ENCODE assay signal across 33 cellular contexts in genomic region chr17:34656801-34657200, GRCh38.
"Had no signal": no experiment of that assay in that cellular context is flagged by ENCODE, and none has a peak within 500 bp of the region (broad histone marks: within the 10 kb centered on the region; RNA-seq: fewer than 3 reads in every experiment).

No MANE protein-coding gene starts in this region.

- DNase-seq: Karpas-422, Kasumi-1, MG63, MM.1S, MV-4-11, NCI-H1048, NCI-H1092, NCI-H1092 treated with DMSO at 0.1 percent for 48 hours, NCI-H1105, NCI-H1105 treated with DMSO at 0.1 percent for 48 hours, NCI-H1417, NCI-H1417 treated with DMSO at 0.1 percent for 48 hours, NCI-H1436, NCI-H1436 treated with DMSO at 0.1 percent for 48 hours, NCI-H146, NCI-H1694, NCI-H187, NCI-H187 treated with DMSO at 0.1 percent for 48 hours, NCI-H1930, NCI-H2029, NCI-H2029 treated with DMSO at 0.1 percent for 48 hours, NCI-H2081, NCI-H2081 treated with DMSO at 0.1 percent for 48 hours, NCI-H2107, NCI-H2171, NCI-H2171 treated with DMSO at 0.1 percent for 48 hours, NCI-H2227 treated with DMSO at 0.1 percent for 48 hours, NCI-H226, NCI-H345, NCI-H446, NCI-H446 treated with DMSO at 0.1 percent for 48 hours, NCI-H510A, NCI-H510A treated with DMSO at 0.1 percent for 48 hours had no signal

- H3K9me3 ChIP-seq: MG63 had no signal

- H3K36me3 ChIP-seq: MG63 had no signal

- H3K4me3 ChIP-seq: MG63 had no signal

- H3K27me3 ChIP-seq: MG63 had no signal
